Comparison of ENCODE assay signal across 13 cellular contexts in genomic region chr1:238485906-238486219, GRCh38.
DNase-seq lines count a peak whose midpoint lies in the region; ATAC-seq lines count a peak whose summit lies in the region.
"Had no signal": no experiment of that assay in that cellular context is flagged by ENCODE, and none has a peak within 500 bp of the region (broad histone marks: within the 10 kb centered on the region; RNA-seq: fewer than 3 reads in every experiment).

No MANE protein-coding gene starts in this region.

- H3K9me3 ChIP-seq in CD4-positive, alpha-beta memory T cell (ENCODE audit: control insufficient read depth in 1 of 2, low read length in 2 of 2) = no peaks in the 10 kb centered on the region
- H3K9me3 ChIP-seq: neutrophil had no signal

- H3K27ac Mint-ChIP-seq in CD4-positive, alpha-beta memory T cell = no peak overlapping the region
- H3K27ac Mint-ChIP-seq: immature natural killer cell had no signal

- H3K9me3 Mint-ChIP-seq in CD4-positive, alpha-beta memory T cell = peaks cover 0 to 8% (median 4%) of the 10 kb centered on the region in 8 donors

- ATAC-seq in sciatic nerve = peak; percentile 60
- no peak for ATAC-seq in HG03039 (IDR thresholded peaks at IDR 0.05; ENCODE audit: unreplicated experiment)

- no peaks in the 10 kb centered on the region for H3K27me3 Mint-ChIP-seq in CD4-positive, alpha-beta memory T cell

- H3K4me1 Mint-ChIP-seq in CD4-positive, alpha-beta memory T cell = no peaks in the 10 kb centered on the region
- H3K4me1 Mint-ChIP-seq: immature natural killer cell had no signal

- H3K4me1 ChIP-seq in CD4-positive, alpha-beta memory T cell (ENCODE audit: insufficient read depth, low read length) = no peaks in the 10 kb centered on the region

- no peaks in the 10 kb centered on the region for H3K36me3 ChIP-seq in H7 (replicated peaks; ENCODE audit: control insufficient read depth, insufficient read depth, low read length)
- no peaks in the 10 kb centered on the region for H3K36me3 ChIP-seq in CD4-positive, alpha-beta memory T cell (ENCODE audit: insufficient read depth, low read length)
- H3K36me3 ChIP-seq: neutrophil had no signal

- DNase-seq in H7 (no peak), SHP77 (lab: John Stamatoyannopoulos, UW) (peak; percentile 8 to 42), iPS DF 4.7 (ENCODE audit: extremely low read depth, low spot score) (peak; percentile 19), sciatic nerve (ENCODE audit: low spot score) (no peak), HUDEP-2 (lab: John Stamatoyannopoulos, UW; ENCODE audit: unreplicated experiment in 76 of 76) (no peak), NOMO-1 (lab: John Stamatoyannopoulos, UW; ENCODE audit: unreplicated experiment in 2 of 2) (no peak)
- no peak for DNase-seq in CD4-positive, alpha-beta memory T cell
- DNase-seq: activated CD8-positive, alpha-beta memory T cell treated with anti-CD3 and anti-CD28 coated beads, Interleukin-2, amount 50 U/mL, for 48 hours; immature natural killer cell; NCI-H1092; stimulated activated CD4-positive, alpha-beta T cell treated with anti-CD3 and anti-CD28 coated beads, Interleukin-4, amount 100 ng/mL, for 24 hours had no signal

- H3K36me3 Mint-ChIP-seq in CD4-positive, alpha-beta memory T cell = no peaks in the 10 kb centered on the region
- H3K36me3 Mint-ChIP-seq: immature natural killer cell had no signal

- H3K27me3 ChIP-seq in H7 (ENCODE audit: control insufficient read depth, insufficient read depth, low read length) = no peaks in the 10 kb centered on the region
- H3K27me3 ChIP-seq in CD4-positive, alpha-beta memory T cell (ENCODE audit: insufficient read depth, low read length) = no peaks in the 10 kb centered on the region
- H3K27me3 ChIP-seq: neutrophil had no signal

- no peak overlapping the region for H3K27ac ChIP-seq in CD4-positive, alpha-beta memory T cell (ENCODE audit: low read depth, low read length)
- H3K27ac ChIP-seq: neutrophil had no signal

- intact Hi-C loops in sciatic nerve (cut with DNase I) = no loop called here
- intact Hi-C loops in CD4-positive, alpha-beta memory T cell (cut with micrococcal nuclease) = no loop called here

- POLR2A ChIA-PET in CD4-positive, alpha-beta memory T cell (lab: Charles Lee; ENCODE audit: partially characterized antibody) = no interaction called here

- peak overlapping the region; percentile 58 for H3K4me3 ChIP-seq in H7 (ENCODE audit: insufficient read depth, low read depth, low read length)
- no peak overlapping the region for H3K4me3 ChIP-seq in CD4-positive, alpha-beta memory T cell (ENCODE audit: low read length in 2 of 2)

- CTCF ChIA-PET in CD4-positive, alpha-beta memory T cell (lab: Charles Lee; ENCODE audit: partially characterized antibody) = no interaction called here

- H3K4me3 Mint-ChIP-seq in CD4-positive, alpha-beta memory T cell = no peak overlapping the region
- H3K4me3 Mint-ChIP-seq: immature natural killer cell had no signal

Comparison
In these comparisons a context has a peak if more than half of its experiments do, and no peak if none do; other contexts are left out.
1. DNase-seq: peak in SHP77 (2 of 2) and iPS DF 4.7 (single experiment); none in H7 (single experiment), sciatic nerve (single experiment), HUDEP-2 (0 of 76), CD4-positive, alpha-beta memory T cell (0 of 5) and NOMO-1 (0 of 2).